Comparison of ENCODE assay signal across 7 cellular contexts in the genomic region with DNA sequence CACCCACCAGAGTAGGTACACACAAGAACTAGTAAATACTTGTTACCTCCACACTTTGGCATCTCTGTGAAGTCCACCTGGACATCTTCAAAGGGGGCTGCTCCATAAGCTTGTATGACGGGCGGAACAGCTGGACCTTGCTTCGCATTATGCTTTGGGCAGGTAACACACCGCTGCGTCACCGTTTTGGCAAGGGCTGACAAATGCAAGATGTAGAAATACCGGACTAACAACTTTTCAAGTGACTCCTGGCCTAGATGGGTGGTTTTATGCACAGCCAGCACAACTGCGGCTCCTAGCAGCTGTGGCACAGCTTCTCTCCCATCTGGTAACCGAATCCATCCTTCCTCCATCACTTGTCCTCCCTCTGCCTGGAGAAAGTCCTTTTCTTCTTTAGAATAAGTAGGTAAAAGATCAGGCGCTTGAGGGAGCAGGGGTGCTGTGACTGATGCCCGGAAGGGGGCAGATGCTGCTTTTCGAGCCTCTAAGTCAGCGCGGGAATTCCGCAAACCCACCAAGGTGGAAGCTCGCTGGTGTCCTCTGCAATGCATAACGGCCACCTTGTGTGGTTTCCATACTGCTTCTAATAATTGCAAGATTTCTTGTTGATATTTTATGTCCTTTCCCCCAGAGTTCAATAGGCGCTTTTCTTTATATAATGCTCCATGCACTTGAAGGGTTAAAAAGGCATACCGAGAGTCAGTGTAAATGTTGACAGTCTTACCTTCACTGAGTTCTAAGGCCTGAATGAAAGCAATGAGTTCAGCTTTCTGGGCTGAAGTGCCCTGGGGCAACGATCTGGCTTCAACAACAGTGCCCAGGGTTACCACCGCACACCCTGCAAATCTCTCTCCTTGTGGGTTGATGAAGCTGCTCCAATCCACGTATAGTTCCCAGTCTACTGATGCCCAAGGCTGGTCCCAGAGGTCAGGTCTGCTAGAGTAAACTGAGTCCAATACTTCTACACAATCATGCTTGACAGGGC.
A peak's percentile ranks its signal among the peaks of the same experiment; 100 is the strongest.
DNase-seq lines count a peak whose midpoint lies in the region; ATAC-seq, FAIRE-seq and TF ChIP-seq lines count a peak whose summit lies in the region.
"Not testable (repeated sequence)": the region's sequence is repeated elsewhere in the genome, so short reads cannot be mapped to it uniquely, and the experiment has no call there.

No MANE protein-coding gene starts in this region.

- DNase-seq in GM23338 (ENCODE audit: low spot score) (peak; percentile 63), NCI-H2029 treated with DMSO at 0.1 percent for 48 hours (lab: John Stamatoyannopoulos, UW) (peak; percentile 54), PC-3 (peak; percentile 90), bronchial epithelial cell (ENCODE audit: low read depth) (peak; percentile 98), islet precursor cell (peak; percentile 91)
- DNase-seq in smooth muscle cell (lab: John Stamatoyannopoulos, UW; ENCODE audit: unreplicated experiment): not testable (repeated sequence)

- H3K9me3 Mint-ChIP-seq in GM23338: not testable (repeated sequence)

- TF ChIP-seq CTCF in GM23338 (conservative IDR thresholded peaks at IDR 0.05; ENCODE audit: low read depth in 2 of 2) (peak; percentile 27 to 35; a peak in 3 of 4 replicates), bronchial epithelial cell (IDR thresholded peaks at IDR 0.05; ENCODE audit: insufficient read depth, low read length, severe bottlenecking) (peak; percentile 14)
- not testable (repeated sequence) for TF ChIP-seq CTCF in PC-3 (conservative IDR thresholded peaks at IDR 0.05; ENCODE audit: low read depth, low read length); smooth muscle cell (IDR thresholded peaks at IDR 0.05; ENCODE audit: borderline replicate concordance, insufficient read depth, poor library complexity, severe bottlenecking)

- POLR2A ChIA-PET in PC-3 (lab: Charles Lee; ENCODE audit: unreplicated experiment): interaction anchor here (0.7 kb wide), 1 partner anchor 44 kb away, joined by 5 read pairs; no protein-coding TSS in a partner anchor

- not testable (repeated sequence) for H3K27ac ChIP-seq in GM23338 (ENCODE audit: low read depth)
- H3K27ac ChIP-seq in PC-3 (ENCODE audit: low read length) (peak overlapping the region; percentile 55), mucosa of rectum (ENCODE audit: low read depth in 2 of 2, low read length in 2 of 2) (peak overlapping the region; percentile 59 to 60), smooth muscle cell (ENCODE audit: low read depth) (peak overlapping the region; percentile 86)

- H2AFZ ChIP-seq in GM23338; smooth muscle cell (ENCODE audit: low read depth): not testable (repeated sequence)
- peak overlapping the region; percentile 79 for H2AFZ ChIP-seq in PC-3 (ENCODE audit: low read length)

- peak overlapping the region; percentile 20; the same call in 1 of the 2 replicates for H3K4me2 ChIP-seq in GM23338
- peak overlapping the region; percentile 95 for H3K4me2 ChIP-seq in PC-3 (ENCODE audit: low read length)
- H3K4me2 ChIP-seq in smooth muscle cell: peak overlapping the region; percentile 71

- H3K79me2 ChIP-seq in GM23338 (replicated peaks; ENCODE audit: insufficient read depth); PC-3 (ENCODE audit: low read length); smooth muscle cell (ENCODE audit: low read depth): not testable (repeated sequence)

- not testable (repeated sequence) for H3K4me3 ChIP-seq in GM23338
- H3K4me3 ChIP-seq in PC-3 (ENCODE audit: low read length): peak overlapping the region; percentile 70
- H3K4me3 ChIP-seq in bronchial epithelial cell (ENCODE audit: low read depth, low read length): peak overlapping the region; percentile 48
- peak overlapping the region; percentile 56 to 67 for H3K4me3 ChIP-seq in mucosa of rectum (ENCODE audit: low read length in 2 of 2)
- H3K4me3 ChIP-seq in smooth muscle cell: peak overlapping the region; percentile 29

- H4K20me1 ChIP-seq in GM23338 (replicated peaks; ENCODE audit: insufficient read depth); PC-3 (ENCODE audit: low read length); smooth muscle cell (ENCODE audit: low read depth): not testable (repeated sequence)

- not testable (repeated sequence) for BruUV-seq in PC-3 (replicated peaks; lab: Mats Ljungman, UMichigan)

- 77% methylated on average over 22 of the region's 22 CpGs for WGBS in smooth muscle cell (ENCODE audit: low lambda C conversion rate)

- H3K36me3 Mint-ChIP-seq in GM23338 (ENCODE audit: low read depth): not testable (repeated sequence)

- not testable (repeated sequence) for H3K27ac Mint-ChIP-seq in GM23338

- peaks cover 14% of the 10 kb centered on the region for H3K27me3 Mint-ChIP-seq in GM23338 (ENCODE audit: insufficient read depth, low read depth, poor library complexity)

- intact Hi-C loops in PC-3 (cut with micrococcal nuclease): loop anchor here (5.0 kb wide), 1 partner anchor 93 kb away; no protein-coding TSS in a partner anchor

- ATAC-seq in GM23338, PC-3: not testable (repeated sequence)

- CTCF ChIA-PET in PC-3 (lab: Charles Lee): interaction anchor here (0.7 to 1.0 kb wide), 2 partner anchors 17 to 92 kb away, joined by 3 to 4 read pairs; no protein-coding TSS in a partner anchor

- H3K36me3 ChIP-seq in GM23338 (ENCODE audit: insufficient read depth); PC-3 (ENCODE audit: low read depth, low read length); bronchial epithelial cell (ENCODE audit: control insufficient read depth, insufficient read depth, low read length); mucosa of rectum (ENCODE audit: control insufficient read depth in 2 of 2, insufficient read depth in 2 of 2, low read length in 2 of 2); smooth muscle cell (ENCODE audit: low read depth): not testable (repeated sequence)

- peak; percentile 47 for FAIRE-seq in bronchial epithelial cell (lab: Jason Lieb, UNC)

- H3K4me1 Mint-ChIP-seq in GM23338: peaks cover 47% of the 10 kb centered on the region

- H3K9me2 ChIP-seq in GM23338 (ENCODE audit: insufficient read depth); PC-3 (replicated peaks; ENCODE audit: low read length): not testable (repeated sequence)

- not testable (repeated sequence) for H3F3A ChIP-seq in GM23338 (replicated peaks; ENCODE audit: low read depth); PC-3 (ENCODE audit: low read length, unreplicated experiment); smooth muscle cell (ENCODE audit: low read depth)

- not testable (repeated sequence) for H3K4me3 Mint-ChIP-seq in GM23338

- not testable (repeated sequence) for H3K27me3 ChIP-seq in GM23338 (ENCODE audit: insufficient read depth); PC-3 (ENCODE audit: low read length); bronchial epithelial cell (ENCODE audit: control insufficient read depth, insufficient read depth, low read length); mucosa of rectum (ENCODE audit: control insufficient read depth in 2 of 2, insufficient read depth in 2 of 2, low read length in 2 of 2); smooth muscle cell (ENCODE audit: low read depth)

- H3K9me3 ChIP-seq in PC-3 (ENCODE audit: low read length); mucosa of rectum (ENCODE audit: control insufficient read depth in 2 of 2, low read length in 2 of 2); smooth muscle cell (replicated peaks; ENCODE audit: low read depth): not testable (repeated sequence)

- not testable (repeated sequence) for H3K9ac ChIP-seq in PC-3 (ENCODE audit: low read length)
- H3K9ac ChIP-seq in mucosa of rectum (ENCODE audit: low read depth in 1 of 2, low read length in 2 of 2) (peak overlapping the region; percentile 26 to 58), smooth muscle cell (ENCODE audit: low read depth) (peak overlapping the region; percentile 61)

- not testable (repeated sequence) for H3K4me1 ChIP-seq in GM23338 (ENCODE audit: insufficient read depth); PC-3 (ENCODE audit: insufficient read depth, low read length); mucosa of rectum (ENCODE audit: control insufficient read depth in 2 of 2, insufficient read depth in 2 of 2, low read length in 2 of 2); smooth muscle cell (ENCODE audit: low read depth)

Comparison
In these comparisons a context has a peak if more than half of its experiments do, and no peak if none do; other contexts are left out.
1. H3K4me2 ChIP-seq: peak in every context shown above with its lines; median percentile 95 in PC-3; 71 in smooth muscle cell; 20 in GM23338.